9 cellular contexts compared by ENCODE assay signal in genomic region chr17:75313941-75314550, GRCh38. TPM values are rescaled to one million over a fixed set of nuclear protein-coding genes. Genes with fewer than 3 reads are reported as not detected.
DNase-seq lines count a peak whose midpoint lies in the region; ATAC-seq and TF ChIP-seq lines count a peak whose summit lies in the region.
"Had no signal": no experiment of that assay in that cellular context is flagged by ENCODE, and none has a peak within 500 bp of the region (broad histone marks: within the 10 kb centered on the region; RNA-seq: fewer than 3 reads in every experiment).

No MANE protein-coding gene starts in this region.

- H3K9me3 Mint-ChIP-seq in activated CD4-positive, alpha-beta T cell treated with anti-CD3 and anti-CD28 coated beads for 36 hours (ENCODE audit: low read depth), result no peaks in the 10 kb centered on the region
- no peaks in the 10 kb centered on the region for H3K9me3 Mint-ChIP-seq in stimulated activated naive CD8-positive, alpha-beta T cell treated with anti-CD3 and anti-CD28 coated beads, Interleukin-15, amount 100 ng/mL, for 72 hours
- H3K9me3 Mint-ChIP-seq in activated CD8-positive, alpha-beta memory T cell treated with anti-CD3 and anti-CD28 coated beads, Interleukin-2, amount 10 ng/mL, durations not matched to agents 7 days and 5 days (ENCODE audit: low read depth), result no peaks in the 10 kb centered on the region

- intact Hi-C loops in activated CD4-positive, alpha-beta T cell treated with anti-CD3 and anti-CD28 coated beads for 36 hours (cut with DNase I, micrococcal nuclease), result no loop called here

- TF ChIP-seq EP300 in gastroesophageal sphincter (IDR thresholded peaks at IDR 0.05), result no peak

- no peak overlapping the region for H3K9ac ChIP-seq in OCI-LY3 (ENCODE audit: low read length)

- POLR2A ChIA-PET in activated CD4-positive, alpha-beta T cell treated with anti-CD3 and anti-CD28 coated beads for 36 hours (lab: Charles Lee), result interaction anchor here (0.6 kb wide), 1 partner anchor 12 kb away, joined by 3 read pairs; no protein-coding TSS in a partner anchor

- H3K4me3 ChIP-seq in OCI-LY3 (ENCODE audit: low read length) (no peak overlapping the region), gastroesophageal sphincter (no peak overlapping the region)

- DNase-seq in activated CD4-positive, alpha-beta T cell treated with anti-CD3 and anti-CD28 coated beads for 36 hours, result no peak
- no peak for DNase-seq in activated CD4-positive, alpha-beta T cell treated with anti-CD3 and anti-CD28 coated beads, Interleukin-2, amount 50 U/mL, for 4 hours
- no peak for DNase-seq in stimulated activated naive CD8-positive, alpha-beta T cell treated with anti-CD3 and anti-CD28 coated beads, Interleukin-15, amount 100 ng/mL, for 72 hours
- no peak for DNase-seq in activated CD8-positive, alpha-beta memory T cell treated with anti-CD3 and anti-CD28 coated beads, Interleukin-2, amount 10 ng/mL, durations not matched to agents 7 days and 5 days
- DNase-seq in middle frontal gyrus (ENCODE audit: extremely low spot score, low spot score), result no peak
- DNase-seq: amniotic stem cell had no signal

- H3K27ac Mint-ChIP-seq in activated CD4-positive, alpha-beta T cell treated with anti-CD3 and anti-CD28 coated beads for 36 hours, result peak overlapping the region; percentile 27
- H3K27ac Mint-ChIP-seq in stimulated activated naive CD8-positive, alpha-beta T cell treated with anti-CD3 and anti-CD28 coated beads, Interleukin-15, amount 100 ng/mL, for 72 hours, result peak overlapping the region; percentile 76 to 81
- no peak overlapping the region for H3K27ac Mint-ChIP-seq in activated CD8-positive, alpha-beta memory T cell treated with anti-CD3 and anti-CD28 coated beads, Interleukin-2, amount 10 ng/mL, durations not matched to agents 7 days and 5 days

- peaks cover 7% of the 10 kb centered on the region for H3K36me3 Mint-ChIP-seq in activated CD4-positive, alpha-beta T cell treated with anti-CD3 and anti-CD28 coated beads for 36 hours (ENCODE audit: low read depth)
- H3K36me3 Mint-ChIP-seq in activated CD8-positive, alpha-beta memory T cell treated with anti-CD3 and anti-CD28 coated beads, Interleukin-2, amount 10 ng/mL, durations not matched to agents 7 days and 5 days, result peaks cover 12% of the 10 kb centered on the region

- H3K4me1 Mint-ChIP-seq in activated CD4-positive, alpha-beta T cell treated with anti-CD3 and anti-CD28 coated beads for 36 hours, result peaks cover 23% of the 10 kb centered on the region
- H3K4me1 Mint-ChIP-seq in stimulated activated naive CD8-positive, alpha-beta T cell treated with anti-CD3 and anti-CD28 coated beads, Interleukin-15, amount 100 ng/mL, for 72 hours, result peaks cover 66% of the 10 kb centered on the region
- H3K4me1 Mint-ChIP-seq in activated CD8-positive, alpha-beta memory T cell treated with anti-CD3 and anti-CD28 coated beads, Interleukin-2, amount 10 ng/mL, durations not matched to agents 7 days and 5 days, result peaks cover 33% of the 10 kb centered on the region

- H2AFZ ChIP-seq in OCI-LY3 (ENCODE audit: low read depth, low read length), result no peak overlapping the region

- TF ChIP-seq CTCF in OCI-LY3 (IDR thresholded peaks at IDR 0.05; ENCODE audit: low read depth, low read length), result no peak
- TF ChIP-seq CTCF in gastroesophageal sphincter (IDR thresholded peaks at IDR 0.05), result no peak

- CTCF ChIA-PET in activated CD4-positive, alpha-beta T cell treated with anti-CD3 and anti-CD28 coated beads for 36 hours (lab: Charles Lee), result interaction anchor here (0.7 kb wide), 1 partner anchor 1892 kb away, joined by 4 read pairs; no protein-coding TSS in a partner anchor
- CTCF ChIA-PET in activated CD8-positive, alpha-beta memory T cell treated with anti-CD3 and anti-CD28 coated beads, Interleukin-2, amount 10 ng/mL, durations not matched to agents 7 days and 5 days (lab: Charles Lee), result interaction anchor here (1.1 kb wide), 1 partner anchor 9 kb away, joined by 4 read pairs; no protein-coding TSS in a partner anchor

- H3K36me3 ChIP-seq in OCI-LY3 (replicated peaks; ENCODE audit: low read depth, low read length) (peaks cover 24% of the 10 kb centered on the region), gastroesophageal sphincter (peaks cover 0 to 28% of the 10 kb centered on the region in 2 donors)

- WGBS in gastroesophageal sphincter (ENCODE audit: low coverage in 1 of 2), 2 donors, result 74 to 80% methylated on average over 2 to 5 of the region's 14 CpGs

- TF ChIP-seq POLR2A in gastroesophageal sphincter (IDR thresholded peaks at IDR 0.05), result no peak

- no peaks in the 10 kb centered on the region for H4K20me1 ChIP-seq in OCI-LY3 (ENCODE audit: insufficient read depth, low read length)

- H3K4me1 ChIP-seq in OCI-LY3 (ENCODE audit: low read length) (peaks cover 55% of the 10 kb centered on the region), gastroesophageal sphincter (no peaks in the 10 kb centered on the region)

- H3K79me2 ChIP-seq in OCI-LY3 (ENCODE audit: low read length), result peaks cover 8% of the 10 kb centered on the region

- H3K27me3 ChIP-seq in OCI-LY3 (ENCODE audit: low read depth, low read length), result no peaks in the 10 kb centered on the region
- H3K27me3 ChIP-seq in gastroesophageal sphincter, result no peaks in the 10 kb centered on the region

- H3K9me3 ChIP-seq in OCI-LY3 (ENCODE audit: insufficient read depth, low read length) (no peaks in the 10 kb centered on the region), gastroesophageal sphincter (no peaks in the 10 kb centered on the region)

- H3K4me3 Mint-ChIP-seq in activated CD4-positive, alpha-beta T cell treated with anti-CD3 and anti-CD28 coated beads for 36 hours, result no peak overlapping the region
- H3K4me3 Mint-ChIP-seq in stimulated activated naive CD8-positive, alpha-beta T cell treated with anti-CD3 and anti-CD28 coated beads, Interleukin-15, amount 100 ng/mL, for 72 hours, result peak overlapping the region; percentile 12 to 28
- no peak overlapping the region for H3K4me3 Mint-ChIP-seq in activated CD8-positive, alpha-beta memory T cell treated with anti-CD3 and anti-CD28 coated beads, Interleukin-2, amount 10 ng/mL, durations not matched to agents 7 days and 5 days

- ATAC-seq in activated CD4-positive, alpha-beta T cell treated with anti-CD3 and anti-CD28 coated beads for 36 hours, result no peak
- ATAC-seq in gastroesophageal sphincter, result peak; percentile 47
- peak; percentile 69 for ATAC-seq in stimulated activated naive CD8-positive, alpha-beta T cell treated with anti-CD3 and anti-CD28 coated beads, Interleukin-15, amount 100 ng/mL, for 72 hours
- ATAC-seq in activated CD8-positive, alpha-beta memory T cell treated with anti-CD3 and anti-CD28 coated beads, Interleukin-2, amount 10 ng/mL, durations not matched to agents 7 days and 5 days, result no peak
- ATAC-seq in HG02623 (IDR thresholded peaks at IDR 0.05; ENCODE audit: unreplicated experiment), result no peak

- H3K27me3 Mint-ChIP-seq in activated CD4-positive, alpha-beta T cell treated with anti-CD3 and anti-CD28 coated beads for 36 hours, result no peaks in the 10 kb centered on the region
- H3K27me3 Mint-ChIP-seq in stimulated activated naive CD8-positive, alpha-beta T cell treated with anti-CD3 and anti-CD28 coated beads, Interleukin-15, amount 100 ng/mL, for 72 hours, result no peaks in the 10 kb centered on the region
- H3K27me3 Mint-ChIP-seq in activated CD8-positive, alpha-beta memory T cell treated with anti-CD3 and anti-CD28 coated beads, Interleukin-2, amount 10 ng/mL, durations not matched to agents 7 days and 5 days, result no peaks in the 10 kb centered on the region

- H3K27ac ChIP-seq in OCI-LY3 (ENCODE audit: low read length) (peak overlapping the region; percentile 51), gastroesophageal sphincter (peak overlapping the region in 3 of 4 donors; percentile 38 to 62 (median 42))

- H3K4me2 ChIP-seq in OCI-LY3 (ENCODE audit: low read length), result peak overlapping the region; percentile 25

RNA-seq across cellular contexts. Expression of gene SLC25A19, which starts 24.8 kb away (rescaled TPM):
- total RNA-seq in activated CD4-positive, alpha-beta T cell treated with anti-CD3 and anti-CD28 coated beads for 36 hours, result 10 to 100 TPM; 67.8 to 79.7 TPM
- total RNA-seq in gastroesophageal sphincter, result 10 to 100 TPM in 3 of 4 donors, 1 to 10 TPM in 1; 7.3 to 14.5 (median 13.4) TPM
- 10 to 100 TPM; 46.3 to 66.4 TPM for total RNA-seq in activated CD8-positive, alpha-beta memory T cell treated with anti-CD3 and anti-CD28 coated beads, Interleukin-2, amount 10 ng/mL, durations not matched to agents 7 days and 5 days

RNA-seq across cellular contexts. Expression of gene MIF4GD, which starts 43.0 kb away (rescaled TPM):
- total RNA-seq in activated CD4-positive, alpha-beta T cell treated with anti-CD3 and anti-CD28 coated beads for 36 hours, result 10 to 100 TPM; 39.0 to 39.1 TPM
- 10 to 100 TPM; 28.5 to 50.7 (median 44.4) TPM for total RNA-seq in gastroesophageal sphincter
- 10 to 100 TPM; 56.9 to 58.5 TPM for total RNA-seq in activated CD8-positive, alpha-beta memory T cell treated with anti-CD3 and anti-CD28 coated beads, Interleukin-2, amount 10 ng/mL, durations not matched to agents 7 days and 5 days

RNA-seq across cellular contexts. Expression of gene MRPS7, which starts 52.4 kb away (rescaled TPM):
- total RNA-seq in activated CD4-positive, alpha-beta T cell treated with anti-CD3 and anti-CD28 coated beads for 36 hours, result 10 to 100 TPM; 51.4 to 63.8 TPM
- 10 to 100 TPM; 35.0 to 46.4 (median 38.3) TPM for total RNA-seq in gastroesophageal sphincter
- total RNA-seq in activated CD8-positive, alpha-beta memory T cell treated with anti-CD3 and anti-CD28 coated beads, Interleukin-2, amount 10 ng/mL, durations not matched to agents 7 days and 5 days, result 10 to 100 TPM; 49.5 to 56.9 TPM

RNA-seq across cellular contexts. Expression of gene GGA3, which starts 52.6 kb away (rescaled TPM):
- 10 to 100 TPM; 72.9 to 76.7 TPM for total RNA-seq in activated CD4-positive, alpha-beta T cell treated with anti-CD3 and anti-CD28 coated beads for 36 hours
- total RNA-seq in gastroesophageal sphincter, result 10 to 100 TPM; 19.5 to 27.8 (median 24.5) TPM
- total RNA-seq in activated CD8-positive, alpha-beta memory T cell treated with anti-CD3 and anti-CD28 coated beads, Interleukin-2, amount 10 ng/mL, durations not matched to agents 7 days and 5 days, result 10 to 100 TPM; 84.6 to 90.2 TPM

Comparison
In these comparisons a context has a peak if more than half of its experiments do, and no peak if none do; other contexts are left out.
1. ATAC-seq: peak in gastroesophageal sphincter (single experiment) and stimulated activated naive CD8-positive, alpha-beta T cell treated with anti-CD3 and anti-CD28 coated beads, Interleukin-15, amount 100 ng/mL, for 72 hours (single experiment); none in activated CD4-positive, alpha-beta T cell treated with anti-CD3 and anti-CD28 coated beads for 36 hours (single experiment), activated CD8-positive, alpha-beta memory T cell treated with anti-CD3 and anti-CD28 coated beads, Interleukin-2, amount 10 ng/mL, durations not matched to agents 7 days and 5 days (single experiment) and HG02623 (single experiment).
2. H3K4me3 Mint-ChIP-seq: peak in stimulated activated naive CD8-positive, alpha-beta T cell treated with anti-CD3 and anti-CD28 coated beads, Interleukin-15, amount 100 ng/mL, for 72 hours (2 of 2); none in activated CD4-positive, alpha-beta T cell treated with anti-CD3 and anti-CD28 coated beads for 36 hours (single experiment) and activated CD8-positive, alpha-beta memory T cell treated with anti-CD3 and anti-CD28 coated beads, Interleukin-2, amount 10 ng/mL, durations not matched to agents 7 days and 5 days (single experiment).